In genomic region chr1:28190996-28191645, GRCh38 we compare ENCODE assay signal across 18 cellular contexts. TPM values are rescaled to one million over a fixed set of nuclear protein-coding genes. Genes with fewer than 3 reads are reported as not detected.
A peak's percentile ranks its signal among the peaks of the same experiment; 100 is the strongest.
DNase-seq lines count a peak whose midpoint lies in the region; ATAC-seq and TF ChIP-seq lines count a peak whose summit lies in the region.
"Had no signal": no experiment of that assay in that cellular context is flagged by ENCODE, and none has a peak within 500 bp of the region (broad histone marks: within the 10 kb centered on the region; RNA-seq: fewer than 3 reads in every experiment).

No MANE protein-coding gene starts in this region.

- H3K36me3 Mint-ChIP-seq in WTC11: no peaks in the 10 kb centered on the region

- intact Hi-C loops in heart right ventricle (cut with DNase I) (loop anchor here in 2 of 10 donors (10.0 kb wide), 2 partner anchors 336 to 346 kb away; no protein-coding TSS in a partner anchor), Right ventricle myocardium superior (cut with DNase I) (no loop called here)

- POLR2A ChIA-PET in WTC11 (lab: Charles Lee): no interaction called here

- H3K4me3 Mint-ChIP-seq in WTC11: no peak overlapping the region
- H3K4me3 Mint-ChIP-seq: B cell, immature natural killer cell had no signal

- peaks cover 0 to 16% (median 8%) of the 10 kb centered on the region in 9 donors for H3K4me1 ChIP-seq in heart right ventricle
- H3K4me1 ChIP-seq: ascending aorta, gastrocnemius medialis had no signal

- H3K9me3 ChIP-seq in heart right ventricle: no peaks in the 10 kb centered on the region
- H3K9me3 ChIP-seq: ascending aorta, gastrocnemius medialis, mucosa of descending colon had no signal

- H3K27me3 Mint-ChIP-seq in WTC11 (ENCODE audit: low read depth): no peaks in the 10 kb centered on the region
- H3K27me3 Mint-ChIP-seq: B cell had no signal

- H3K27me3 ChIP-seq in heart right ventricle: no peaks in the 10 kb centered on the region
- H3K27me3 ChIP-seq: ascending aorta, dorsolateral prefrontal cortex, gastrocnemius medialis had no signal

- H3K27ac ChIP-seq in heart right ventricle: peak overlapping the region in 5 of 10 donors; percentile 4 to 61 (median 43)
- H3K27ac ChIP-seq: ascending aorta, dorsolateral prefrontal cortex, gastrocnemius medialis had no signal

- ATAC-seq in heart right ventricle (peak in 7 of 8 donors; percentile 38 to 78 (median 46)), Right ventricle myocardium superior (ENCODE audit: poor library complexity) (no peak), WTC11 (no peak), GM18519 (IDR thresholded peaks at IDR 0.05; ENCODE audit: low FRiP score, unreplicated experiment) (no peak), GM19397 (IDR thresholded peaks at IDR 0.05; ENCODE audit: unreplicated experiment) (no peak), GM21786 (IDR thresholded peaks at IDR 0.05; ENCODE audit: unreplicated experiment) (no peak)
- ATAC-seq: gastrocnemius medialis, mucosa of descending colon had no signal

- TF ChIP-seq CTCF in heart right ventricle (IDR thresholded peaks at IDR 0.05) (no peak), WTC11 (IDR thresholded peaks at IDR 0.05) (no peak)

- peak in 1 of 2 donors; percentile 34 for DNase-seq in heart right ventricle
- no peak for DNase-seq in Right ventricle myocardium superior
- DNase-seq in WTC11 (ENCODE audit: low spot score): no peak
- peak; percentile 46 for DNase-seq in hepatic stellate cell (ENCODE audit: low spot score)
- DNase-seq in NCI-H510A (lab: John Stamatoyannopoulos, UW): no peak
- DNase-seq: activated CD4-positive, alpha-beta T cell treated with anti-CD3 and anti-CD28 coated beads, Interleukin-2, amount 50 U/mL, for 48 hours; gastrocnemius medialis; immature natural killer cell; mucosa of descending colon; NCI-H187 treated with DMSO at 0.1 percent for 48 hours; NCI-H526 treated with DMSO at 0.1 percent for 48 hours; SHP77 treated with DMSO at 0.1 percent for 48 hours had no signal

- WGBS in heart right ventricle, 2 donors: 55 to 56% methylated on average over 12 of the region's 12 CpGs

- no peaks in the 10 kb centered on the region for H3K36me3 ChIP-seq in heart right ventricle
- H3K36me3 ChIP-seq: ascending aorta, gastrocnemius medialis had no signal

- peaks cover 15% of the 10 kb centered on the region for H3K4me1 Mint-ChIP-seq in WTC11
- H3K4me1 Mint-ChIP-seq: B cell had no signal

- H3K9me3 Mint-ChIP-seq in WTC11: no peaks in the 10 kb centered on the region
- H3K9me3 Mint-ChIP-seq: immature natural killer cell had no signal

- H3K27ac Mint-ChIP-seq in WTC11: peak overlapping the region; percentile 30
- H3K27ac Mint-ChIP-seq: B cell had no signal

- CTCF ChIA-PET in WTC11 (lab: Charles Lee): interaction anchor here (1.0 kb wide), 1 partner anchor 8 kb away, joined by 3 read pairs; no protein-coding TSS in a partner anchor

- H3K4me3 ChIP-seq in heart right ventricle: no peak overlapping the region
- H3K4me3 ChIP-seq: ascending aorta, dorsolateral prefrontal cortex, gastrocnemius medialis, mucosa of descending colon had no signal

TF ChIP-seq in WTC11, 78 proteins besides CTCF, POLR2A, EP300 and RAD21:
- TF ChIP-seq ZNF317 (CRISPR knock-in tag; IDR thresholded peaks at IDR 0.05; ENCODE audit: borderline replicate concordance, low read depth) (no peak), ZNF138 (CRISPR knock-in tag; conservative IDR thresholded peaks at IDR 0.05) (no peak), ZNF512 (CRISPR knock-in tag; IDR thresholded peaks at IDR 0.05; ENCODE audit: borderline replicate concordance) (no peak), ZNF219 (CRISPR knock-in tag; IDR thresholded peaks at IDR 0.05; ENCODE audit: borderline replicate concordance) (no peak), ZNF396 (CRISPR knock-in tag; IDR thresholded peaks at IDR 0.05; ENCODE audit: borderline replicate concordance) (no peak), CREB1 (CRISPR knock-in tag; IDR thresholded peaks at IDR 0.05) (no peak), ERG (CRISPR knock-in tag; IDR thresholded peaks at IDR 0.05) (no peak), USF2 (CRISPR knock-in tag; IDR thresholded peaks at IDR 0.05) (no peak), FOXJ3 (CRISPR knock-in tag; IDR thresholded peaks at IDR 0.05; ENCODE audit: borderline replicate concordance) (no peak), ESRRA (CRISPR knock-in tag; IDR thresholded peaks at IDR 0.05; ENCODE audit: borderline replicate concordance) (no peak)

RNA-seq across cellular contexts. Expression of gene PTAFR, which starts 14.6 kb away (rescaled TPM):
- 10 to 100 TPM in 1 of 10 donors, 1 to 10 TPM in 5, under 1 TPM in 4; 0.76 to 13.4 (median 1.4) TPM for total RNA-seq in heart right ventricle
- polyA plus RNA-seq in heart right ventricle: 1 to 10 TPM in 1 of 2 donors, under 1 TPM in 1; 0.73 to 1.6 TPM
- 1.9 TPM for total RNA-seq in Right ventricle myocardium superior
- total RNA-seq in WTC11 (2021): 1.8 to 2.6 TPM (median 1.9 TPM) in 3 replicates

RNA-seq across cellular contexts. Expression of gene DNAJC8, which starts 41.7 kb away (rescaled TPM):
- 10 to 100 TPM; 53.9 to 64.5 (median 58.0) TPM for total RNA-seq in heart right ventricle
- 10 to 100 TPM; 39.7 to 74.0 TPM for polyA plus RNA-seq in heart right ventricle
- total RNA-seq in Right ventricle myocardium superior: 54.9 TPM
- 108 to 112 TPM (median 110 TPM) in 3 replicates for total RNA-seq in WTC11 (2021)

RNA-seq across cellular contexts. Expression of gene ATP5IF1, which starts 44.8 kb away (rescaled TPM):
- total RNA-seq in heart right ventricle: 100 to 1,000 TPM; 255 to 482 (median 420) TPM
- polyA plus RNA-seq in heart right ventricle: 1,000 to 10,000 TPM in 1 of 2 donors, 100 to 1,000 TPM in 1; 311 to 3,942 TPM
- total RNA-seq in Right ventricle myocardium superior: 358 TPM
- 201 to 245 TPM (median 228 TPM) in 3 replicates for total RNA-seq in WTC11 (2021)

Comparison
In these comparisons a context has a peak if more than half of its experiments do, and no peak if none do; other contexts are left out.
1. ATAC-seq: peak in heart right ventricle (7 of 8); none in Right ventricle myocardium superior (single experiment), WTC11 (single experiment), GM18519 (single experiment), GM19397 (single experiment) and GM21786 (single experiment).